17 cellular contexts compared by ENCODE assay signal in the genomic region with DNA sequence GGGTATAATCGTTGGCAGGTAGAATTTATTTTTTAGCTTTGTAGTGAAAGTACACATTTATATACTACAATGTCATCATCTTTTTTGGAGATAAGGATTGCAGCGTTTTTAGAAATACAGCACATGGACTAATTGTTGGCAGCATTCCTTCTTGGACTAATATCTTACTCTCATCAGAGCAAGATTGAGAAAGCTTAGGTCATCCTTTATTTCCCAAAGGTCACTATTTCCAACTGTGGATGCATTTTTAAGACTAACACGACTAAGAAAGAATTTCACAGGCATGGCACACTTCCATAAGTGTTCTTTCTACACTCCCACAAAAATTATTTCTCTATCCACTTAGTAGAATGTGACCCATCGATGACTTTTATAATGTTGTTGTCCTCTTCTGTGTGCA.
"Had no signal": no experiment of that assay in that cellular context is flagged by ENCODE, and none has a peak within 500 bp of the region (broad histone marks: within the 10 kb centered on the region; RNA-seq: fewer than 3 reads in every experiment).

No MANE protein-coding gene starts in this region.

- DNase-seq: activated CD4-positive, alpha-beta memory T cell treated with anti-CD3 and anti-CD28 coated beads for 36 hours; activated CD4-positive, alpha-beta T cell treated with anti-CD3 and anti-CD28 coated beads for 36 hours; activated T-cell treated with anti-CD3 and anti-CD28 coated beads for 4 hours; amniotic stem cell; central memory CD4-positive, alpha-beta T cell; colonic mucosa; erythroblast; foreskin melanocyte; kidney; posterior cingulate gyrus; stimulated activated naive CD8-positive, alpha-beta T cell treated with anti-CD3 and anti-CD28 coated beads, Interleukin-15, Interleukin-2, amounts not matched to agents 100 U/mL and 50 U/mL, for 24 hours; substantia nigra; tibial artery had no signal

- ATAC-seq: activated CD4-positive, alpha-beta T cell treated with anti-CD3 and anti-CD28 coated beads for 36 hours; left lobe of liver; natural killer cell treated with Interleukin-12 subunit alpha and Interleukin-12 subunit beta and Interleukin-15 and Interleukin-18, amount 100 ng/mL, for 72 hours; stimulated activated naive CD8-positive, alpha-beta T cell treated with anti-CD3 and anti-CD28 coated beads, Interleukin-15, Interleukin-2, amounts not matched to agents 100 U/mL and 50 U/mL, for 24 hours; WTC11 had no signal

- H3K9me3 ChIP-seq: tibial artery had no signal

- H3K36me3 ChIP-seq: colonic mucosa, tibial artery had no signal

- FAIRE-seq: kidney, TTC549 had no signal

- H3K4me3 ChIP-seq: colonic mucosa, tibial artery had no signal

- H3K27me3 ChIP-seq: colonic mucosa, tibial artery had no signal

- H3K4me1 ChIP-seq: colonic mucosa, tibial artery had no signal

- H3K27ac ChIP-seq: colonic mucosa, tibial artery had no signal
